In genomic region chr10:55803055-55803454, GRCh38 we compare ENCODE assay signal across 34 cellular contexts.
DNase-seq lines count a peak whose midpoint lies in the region; ATAC-seq, FAIRE-seq and TF ChIP-seq lines count a peak whose summit lies in the region.
"Had no signal": no experiment of that assay in that cellular context is flagged by ENCODE, and none has a peak within 500 bp of the region (broad histone marks: within the 10 kb centered on the region; RNA-seq: fewer than 3 reads in every experiment).

No MANE protein-coding gene starts in this region.

- peaks cover 0 to 22% (median 5%) of the 10 kb centered on the region in 9 donors for H3K9me3 Mint-ChIP-seq in naive thymus-derived CD8-positive, alpha-beta T cell

- H3K4me3 ChIP-seq in HEK293 (ENCODE audit: low read depth, low read length) (no peak overlapping the region), kidney (ENCODE audit: low read length in 2 of 2) (no peak overlapping the region)
- H3K4me3 ChIP-seq: A549; BLaER1; BLaER1 treated with 17β-estradiol and CSF1 and Interleukin-3, amounts not matched to agents 10 nM and 100 nM had no signal

- DNase-seq in kidney, result no peak
- no peak for DNase-seq in naive thymus-derived CD8-positive, alpha-beta T cell
- no peak for DNase-seq in putamen (ENCODE audit: low spot score)
- DNase-seq: 8988T; ACHN; AML-193; BE2C; C1 segment of cervical spinal cord; Caco-2; Calu3; CD4-positive, alpha-beta memory T cell; CD4-positive, alpha-beta T cell; CD4-positive, CD25-positive, alpha-beta regulatory T cell; CD8-positive, alpha-beta memory T cell; CD8-positive, alpha-beta T cell; COR-L47; DMS 273 treated with DMSO at 0.1 percent for 48 hours; DMS153; DMS53; DMS79; DMS79 treated with DMSO at 0.1 percent for 48 hours; DND-41; EL had no signal

- no peaks in the 10 kb centered on the region for H3K36me3 ChIP-seq in HEK293 (ENCODE audit: control insufficient read depth in 2 of 2, insufficient read depth in 1 of 2, low read length in 2 of 2)
- no peaks in the 10 kb centered on the region for H3K36me3 ChIP-seq in kidney (ENCODE audit: control insufficient read depth in 1 of 2, insufficient read depth in 2 of 2, low read length in 2 of 2)
- H3K36me3 ChIP-seq: BE2C; BLaER1; BLaER1 treated with 17β-estradiol and CSF1 and Interleukin-3, amounts not matched to agents 10 nM and 100 nM had no signal

- no peaks in the 10 kb centered on the region for H3K27me3 Mint-ChIP-seq in naive thymus-derived CD8-positive, alpha-beta T cell
- H3K27me3 Mint-ChIP-seq: B cell; CD4-positive, alpha-beta memory T cell; CD4-positive, alpha-beta T cell; CD4-positive, CD25-positive, alpha-beta regulatory T cell; CD8-positive, alpha-beta memory T cell had no signal

- H3K4me1 ChIP-seq in HEK293 (ENCODE audit: control insufficient read depth, insufficient read depth, low read length) (no peaks in the 10 kb centered on the region), kidney (ENCODE audit: control insufficient read depth in 1 of 2, insufficient read depth in 1 of 2, low read depth in 1 of 2, low read length in 2 of 2) (no peaks in the 10 kb centered on the region)
- H3K4me1 ChIP-seq: A549; BE2C; BLaER1; BLaER1 treated with 17β-estradiol and CSF1 and Interleukin-3, amounts not matched to agents 10 nM and 100 nM; Caco-2 had no signal

- no peaks in the 10 kb centered on the region for H3K36me3 Mint-ChIP-seq in naive thymus-derived CD8-positive, alpha-beta T cell
- H3K36me3 Mint-ChIP-seq: CD14-positive monocyte; CD4-positive, alpha-beta memory T cell; CD4-positive, CD25-positive, alpha-beta regulatory T cell; CD8-positive, alpha-beta memory T cell; CD8-positive, alpha-beta T cell had no signal

- no peak overlapping the region for H3K27ac Mint-ChIP-seq in naive thymus-derived CD8-positive, alpha-beta T cell
- H3K27ac Mint-ChIP-seq: B cell; CD14-positive monocyte; CD4-positive, alpha-beta memory T cell; CD4-positive, alpha-beta T cell; CD4-positive, CD25-positive, alpha-beta regulatory T cell; CD8-positive, alpha-beta memory T cell; CD8-positive, alpha-beta T cell had no signal

- no peak overlapping the region for H3K27ac ChIP-seq in HEK293 (ENCODE audit: extremely low read depth, low read depth, low read length)
- H3K27ac ChIP-seq in kidney (ENCODE audit: low read depth in 2 of 2, low read length in 2 of 2), result no peak overlapping the region
- H3K27ac ChIP-seq: 22Rv1; A549; BLaER1; BLaER1 treated with 17β-estradiol and CSF1 and Interleukin-3, amounts not matched to agents 10 nM and 100 nM; C4-2B had no signal

- H3K4me1 Mint-ChIP-seq in naive thymus-derived CD8-positive, alpha-beta T cell, result no peaks in the 10 kb centered on the region
- H3K4me1 Mint-ChIP-seq: B cell; CD14-positive monocyte; CD4-positive, alpha-beta memory T cell; CD4-positive, CD25-positive, alpha-beta regulatory T cell; CD8-positive, alpha-beta memory T cell had no signal

- no peak overlapping the region for H3K9ac ChIP-seq in kidney (ENCODE audit: low read length in 2 of 2)
- H3K9ac ChIP-seq: BLaER1; BLaER1 treated with 17β-estradiol and CSF1 and Interleukin-3, amounts not matched to agents 10 nM and 100 nM had no signal

- ATAC-seq in GM18861 (IDR thresholded peaks at IDR 0.05; ENCODE audit: unreplicated experiment), result no peak
- ATAC-seq in naive thymus-derived CD8-positive, alpha-beta T cell, result no peak
- ATAC-seq: A549; CD8-positive, alpha-beta T cell had no signal

- H3K4me3 Mint-ChIP-seq in naive thymus-derived CD8-positive, alpha-beta T cell, result no peak overlapping the region
- H3K4me3 Mint-ChIP-seq: B cell; CD14-positive monocyte; CD4-positive, alpha-beta memory T cell; CD4-positive, alpha-beta T cell; CD4-positive, CD25-positive, alpha-beta regulatory T cell; CD8-positive, alpha-beta memory T cell; CD8-positive, alpha-beta T cell had no signal

- intact Hi-C loops in kidney (cut with DNase I), result no loop called here

- no peak for TF ChIP-seq CTCF in HEK293 (tag by site-specific recombination; IDR thresholded peaks at IDR 0.05)
- TF ChIP-seq CTCF in kidney (IDR thresholded peaks at IDR 0.05; ENCODE audit: borderline replicate concordance, extremely low read depth, insufficient read depth), result no peak

- POLR2A ChIA-PET in HEK293 (lab: Yijun Ruan, JAX), result no interaction called here
- POLR2A ChIA-PET in naive thymus-derived CD8-positive, alpha-beta T cell (lab: Charles Lee), result no interaction called here

- H3K9me3 ChIP-seq in HEK293 (ENCODE audit: control insufficient read depth, insufficient read depth, low read depth, low read length) (no peaks in the 10 kb centered on the region), kidney (ENCODE audit: control insufficient read depth in 1 of 2, low read length in 2 of 2) (no peaks in the 10 kb centered on the region)
- H3K9me3 ChIP-seq: BE2C; BLaER1; BLaER1 treated with 17β-estradiol and CSF1 and Interleukin-3, amounts not matched to agents 10 nM and 100 nM; Caco-2 had no signal

- peak; percentile 17 for FAIRE-seq in islet of Langerhans (lab: Jason Lieb, UNC)
- FAIRE-seq in kidney (lab: Jason Lieb, UNC), result peak; percentile 23
- FAIRE-seq: A549, D721Med had no signal

- CTCF ChIA-PET in HEK293 (lab: Yijun Ruan, JAX), result no interaction called here

TF ChIP-seq in HEK293, 187 proteins besides CTCF, POLR2A, EP300 and RAD21:
- TF ChIP-seq ZSCAN4 (tag by site-specific recombination; IDR thresholded peaks at IDR 0.05) (no peak), ZNF558 (tag by site-specific recombination; IDR thresholded peaks at IDR 0.05) (peak; percentile 96)
- TF ChIP-seq, protein P1, sequence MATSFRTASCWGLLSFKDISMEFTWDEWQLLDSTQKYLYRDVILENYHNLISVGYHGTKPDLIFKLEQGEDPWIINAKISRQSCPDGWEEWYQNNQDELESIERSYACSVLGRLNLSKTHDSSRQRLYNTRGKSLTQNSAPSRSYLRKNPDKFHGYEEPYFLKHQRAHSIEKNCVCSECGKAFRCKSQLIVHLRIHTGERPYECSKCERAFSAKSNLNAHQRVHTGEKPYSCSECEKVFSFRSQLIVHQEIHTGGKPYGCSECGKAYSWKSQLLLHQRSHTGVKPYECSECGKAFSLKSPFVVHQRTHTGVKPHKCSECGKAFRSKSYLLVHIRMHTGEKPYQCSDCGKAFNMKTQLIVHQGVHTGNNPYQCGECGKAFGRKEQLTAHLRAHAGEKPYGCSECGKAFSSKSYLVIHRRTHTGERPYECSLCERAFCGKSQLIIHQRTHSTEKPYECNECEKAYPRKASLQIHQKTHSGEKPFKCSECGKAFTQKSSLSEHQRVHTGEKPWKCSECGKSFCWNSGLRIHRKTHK (tag by site-specific recombination; IDR thresholded peaks at IDR 0.05), result no peak
- TF ChIP-seq, protein P2, sequence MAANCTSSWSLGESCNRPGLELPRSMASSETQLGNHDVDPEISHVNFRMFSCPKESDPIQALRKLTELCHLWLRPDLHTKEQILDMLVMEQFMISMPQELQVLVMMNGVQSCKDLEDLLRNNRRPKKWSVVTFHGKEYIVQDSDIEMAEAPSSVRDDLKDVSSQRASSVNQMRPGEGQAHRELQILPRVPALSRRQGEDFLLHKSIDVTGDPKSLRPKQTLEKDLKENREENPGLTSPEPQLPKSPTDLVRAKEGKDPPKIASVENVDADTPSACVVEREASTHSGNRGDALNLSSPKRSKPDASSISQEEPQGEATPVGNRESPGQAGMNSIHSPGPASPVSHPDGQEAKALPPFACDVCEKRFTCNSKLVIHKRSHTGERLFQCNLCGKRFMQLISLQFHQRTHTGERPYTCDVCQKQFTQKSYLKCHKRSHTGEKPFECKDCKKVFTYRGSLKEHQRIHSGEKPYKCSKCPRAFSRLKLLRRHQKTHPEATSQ (tag by site-specific recombination; IDR thresholded peaks at IDR 0.05), result no peak
